Comparison of ENCODE assay signal across 1 cellular context in genomic region chr22:39520054-39520873, GRCh38.
TF ChIP-seq lines count a peak whose summit lies in the region.

TSS of gene ATF4 (plus strand) at chr22:39520562. CDS start at chr22:39521446, 884 bp downstream.

TF ChIP-seq in HepG2, 621 proteins besides CTCF, POLR2A, EP300 and RAD21 (continued from another document and continues in another):
- TF ChIP-seq, protein P1, sequence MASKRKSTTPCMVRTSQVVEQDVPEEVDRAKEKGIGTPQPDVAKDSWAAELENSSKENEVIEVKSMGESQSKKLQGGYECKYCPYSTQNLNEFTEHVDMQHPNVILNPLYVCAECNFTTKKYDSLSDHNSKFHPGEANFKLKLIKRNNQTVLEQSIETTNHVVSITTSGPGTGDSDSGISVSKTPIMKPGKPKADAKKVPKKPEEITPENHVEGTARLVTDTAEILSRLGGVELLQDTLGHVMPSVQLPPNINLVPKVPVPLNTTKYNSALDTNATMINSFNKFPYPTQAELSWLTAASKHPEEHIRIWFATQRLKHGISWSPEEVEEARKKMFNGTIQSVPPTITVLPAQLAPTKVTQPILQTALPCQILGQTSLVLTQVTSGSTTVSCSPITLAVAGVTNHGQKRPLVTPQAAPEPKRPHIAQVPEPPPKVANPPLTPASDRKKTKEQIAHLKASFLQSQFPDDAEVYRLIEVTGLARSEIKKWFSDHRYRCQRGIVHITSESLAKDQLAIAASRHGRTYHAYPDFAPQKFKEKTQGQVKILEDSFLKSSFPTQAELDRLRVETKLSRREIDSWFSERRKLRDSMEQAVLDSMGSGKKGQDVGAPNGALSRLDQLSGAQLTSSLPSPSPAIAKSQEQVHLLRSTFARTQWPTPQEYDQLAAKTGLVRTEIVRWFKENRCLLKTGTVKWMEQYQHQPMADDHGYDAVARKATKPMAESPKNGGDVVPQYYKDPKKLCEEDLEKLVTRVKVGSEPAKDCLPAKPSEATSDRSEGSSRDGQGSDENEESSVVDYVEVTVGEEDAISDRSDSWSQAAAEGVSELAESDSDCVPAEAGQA (IDR thresholded peaks at IDR 0.05; ENCODE audit: low read depth), result peak; percentile 88; the same call in 1 of the 2 replicates
- TF ChIP-seq, protein P1 (CRISPR knock-in tag; IDR thresholded peaks at IDR 0.05; ENCODE audit: borderline replicate concordance), result no peak
- TF ChIP-seq ZNF792 (CRISPR knock-in tag; IDR thresholded peaks at IDR 0.05), result 0 out of 2 replicates have a peak, but pooled peaks have one; percentile 12
- TF ChIP-seq FOSL1 (CRISPR knock-in tag; IDR thresholded peaks at IDR 0.05; ENCODE audit: borderline replicate concordance), result peak; percentile 58; the same call in 1 of the 2 replicates
- peak; percentile 77 for TF ChIP-seq MYC (CRISPR knock-in tag; IDR thresholded peaks at IDR 0.05; ENCODE audit: borderline replicate concordance)
- no peak for TF ChIP-seq LCORL (IDR thresholded peaks at IDR 0.05)
- peak; percentile 32; the same call in 1 of the 2 replicates for TF ChIP-seq LCORL (CRISPR knock-in tag; IDR thresholded peaks at IDR 0.05)
- TF ChIP-seq ESRRA (CRISPR knock-in tag; IDR thresholded peaks at IDR 0.05; ENCODE audit: low read depth), result peak; percentile 65
- TF ChIP-seq SMARCE1 (IDR thresholded peaks at IDR 0.05; ENCODE audit: borderline replicate concordance), result no peak
- TF ChIP-seq THAP11 (CRISPR knock-in tag; IDR thresholded peaks at IDR 0.05), result peak; percentile 88
- no peak for TF ChIP-seq ZNF30 (CRISPR knock-in tag; IDR thresholded peaks at IDR 0.05)
- 0 out of 2 replicates have a peak, but pooled peaks have one; percentile 35 for TF ChIP-seq KMT2B (CRISPR knock-in tag; IDR thresholded peaks at IDR 0.05)
- peak; percentile 100 for TF ChIP-seq PCBP1 (IDR thresholded peaks at IDR 0.05; ENCODE audit: borderline replicate concordance, low read depth, low read length)
- TF ChIP-seq, protein P2, sequence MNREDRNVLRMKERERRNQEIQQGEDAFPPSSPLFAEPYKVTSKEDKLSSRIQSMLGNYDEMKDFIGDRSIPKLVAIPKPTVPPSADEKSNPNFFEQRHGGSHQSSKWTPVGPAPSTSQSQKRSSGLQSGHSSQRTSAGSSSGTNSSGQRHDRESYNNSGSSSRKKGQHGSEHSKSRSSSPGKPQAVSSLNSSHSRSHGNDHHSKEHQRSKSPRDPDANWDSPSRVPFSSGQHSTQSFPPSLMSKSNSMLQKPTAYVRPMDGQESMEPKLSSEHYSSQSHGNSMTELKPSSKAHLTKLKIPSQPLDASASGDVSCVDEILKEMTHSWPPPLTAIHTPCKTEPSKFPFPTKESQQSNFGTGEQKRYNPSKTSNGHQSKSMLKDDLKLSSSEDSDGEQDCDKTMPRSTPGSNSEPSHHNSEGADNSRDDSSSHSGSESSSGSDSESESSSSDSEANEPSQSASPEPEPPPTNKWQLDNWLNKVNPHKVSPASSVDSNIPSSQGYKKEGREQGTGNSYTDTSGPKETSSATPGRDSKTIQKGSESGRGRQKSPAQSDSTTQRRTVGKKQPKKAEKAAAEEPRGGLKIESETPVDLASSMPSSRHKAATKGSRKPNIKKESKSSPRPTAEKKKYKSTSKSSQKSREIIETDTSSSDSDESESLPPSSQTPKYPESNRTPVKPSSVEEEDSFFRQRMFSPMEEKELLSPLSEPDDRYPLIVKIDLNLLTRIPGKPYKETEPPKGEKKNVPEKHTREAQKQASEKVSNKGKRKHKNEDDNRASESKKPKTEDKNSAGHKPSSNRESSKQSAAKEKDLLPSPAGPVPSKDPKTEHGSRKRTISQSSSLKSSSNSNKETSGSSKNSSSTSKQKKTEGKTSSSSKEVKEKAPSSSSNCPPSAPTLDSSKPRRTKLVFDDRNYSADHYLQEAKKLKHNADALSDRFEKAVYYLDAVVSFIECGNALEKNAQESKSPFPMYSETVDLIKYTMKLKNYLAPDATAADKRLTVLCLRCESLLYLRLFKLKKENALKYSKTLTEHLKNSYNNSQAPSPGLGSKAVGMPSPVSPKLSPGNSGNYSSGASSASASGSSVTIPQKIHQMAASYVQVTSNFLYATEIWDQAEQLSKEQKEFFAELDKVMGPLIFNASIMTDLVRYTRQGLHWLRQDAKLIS (CRISPR knock-in tag; IDR thresholded peaks at IDR 0.05), result peak; percentile 89; the same call in 1 of the 2 replicates
- TF ChIP-seq ARID2 (CRISPR knock-in tag; IDR thresholded peaks at IDR 0.05; ENCODE audit: borderline replicate concordance), result no peak; the same call in 1 of the 2 replicates
- TF ChIP-seq FOXA1 (IDR thresholded peaks at IDR 0.05), result no peak
- TF ChIP-seq FOXA1 (CRISPR knock-in tag; IDR thresholded peaks at IDR 0.05), result 0 out of 2 replicates have a peak, but pooled peaks have one; percentile 4
- peak; percentile 84 for TF ChIP-seq HNRNPL (IDR thresholded peaks at IDR 0.05; ENCODE audit: low read depth, low read length)
- peak; percentile 65 for TF ChIP-seq ZNF605 (CRISPR knock-in tag; IDR thresholded peaks at IDR 0.05)
- peak; percentile 59; the same call in 1 of the 2 replicates for TF ChIP-seq ZNF746 (CRISPR knock-in tag; IDR thresholded peaks at IDR 0.05)
- TF ChIP-seq, protein P3, sequence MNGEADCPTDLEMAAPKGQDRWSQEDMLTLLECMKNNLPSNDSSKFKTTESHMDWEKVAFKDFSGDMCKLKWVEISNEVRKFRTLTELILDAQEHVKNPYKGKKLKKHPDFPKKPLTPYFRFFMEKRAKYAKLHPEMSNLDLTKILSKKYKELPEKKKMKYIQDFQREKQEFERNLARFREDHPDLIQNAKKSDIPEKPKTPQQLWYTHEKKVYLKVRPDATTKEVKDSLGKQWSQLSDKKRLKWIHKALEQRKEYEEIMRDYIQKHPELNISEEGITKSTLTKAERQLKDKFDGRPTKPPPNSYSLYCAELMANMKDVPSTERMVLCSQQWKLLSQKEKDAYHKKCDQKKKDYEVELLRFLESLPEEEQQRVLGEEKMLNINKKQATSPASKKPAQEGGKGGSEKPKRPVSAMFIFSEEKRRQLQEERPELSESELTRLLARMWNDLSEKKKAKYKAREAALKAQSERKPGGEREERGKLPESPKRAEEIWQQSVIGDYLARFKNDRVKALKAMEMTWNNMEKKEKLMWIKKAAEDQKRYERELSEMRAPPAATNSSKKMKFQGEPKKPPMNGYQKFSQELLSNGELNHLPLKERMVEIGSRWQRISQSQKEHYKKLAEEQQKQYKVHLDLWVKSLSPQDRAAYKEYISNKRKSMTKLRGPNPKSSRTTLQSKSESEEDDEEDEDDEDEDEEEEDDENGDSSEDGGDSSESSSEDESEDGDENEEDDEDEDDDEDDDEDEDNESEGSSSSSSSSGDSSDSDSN (CRISPR knock-in tag; IDR thresholded peaks at IDR 0.05), result peak; percentile 61; the same call in 1 of the 2 replicates
- peak; percentile 14; the same call in 1 of the 2 replicates for TF ChIP-seq PATZ1 (CRISPR knock-in tag; IDR thresholded peaks at IDR 0.05)
- no peak for TF ChIP-seq ZKSCAN8 (CRISPR knock-in tag; IDR thresholded peaks at IDR 0.05; ENCODE audit: borderline replicate concordance)
- TF ChIP-seq HOXA9 (CRISPR knock-in tag; IDR thresholded peaks at IDR 0.05; ENCODE audit: borderline replicate concordance), result peak; percentile 87; the same call in 1 of the 2 replicates
- TF ChIP-seq, protein P4, sequence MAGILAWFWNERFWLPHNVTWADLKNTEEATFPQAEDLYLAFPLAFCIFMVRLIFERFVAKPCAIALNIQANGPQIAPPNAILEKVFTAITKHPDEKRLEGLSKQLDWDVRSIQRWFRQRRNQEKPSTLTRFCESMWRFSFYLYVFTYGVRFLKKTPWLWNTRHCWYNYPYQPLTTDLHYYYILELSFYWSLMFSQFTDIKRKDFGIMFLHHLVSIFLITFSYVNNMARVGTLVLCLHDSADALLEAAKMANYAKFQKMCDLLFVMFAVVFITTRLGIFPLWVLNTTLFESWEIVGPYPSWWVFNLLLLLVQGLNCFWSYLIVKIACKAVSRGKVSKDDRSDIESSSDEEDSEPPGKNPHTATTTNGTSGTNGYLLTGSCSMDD (CRISPR knock-in tag; IDR thresholded peaks at IDR 0.05), result peak; percentile 62; the same call in 1 of the 2 replicates
- peak; percentile 53; the same call in 1 of the 2 replicates for TF ChIP-seq MXD1 (CRISPR knock-in tag; IDR thresholded peaks at IDR 0.05)
- TF ChIP-seq GATAD1 (CRISPR knock-in tag; IDR thresholded peaks at IDR 0.05), result peak; percentile 81
- peak; percentile 86 for TF ChIP-seq AKNA (CRISPR knock-in tag; IDR thresholded peaks at IDR 0.05; ENCODE audit: borderline replicate concordance)
- TF ChIP-seq TARDBP (CRISPR knock-in tag; IDR thresholded peaks at IDR 0.05), result peak; percentile 36; the same call in 1 of the 2 replicates
- TF ChIP-seq MED8 (CRISPR knock-in tag; IDR thresholded peaks at IDR 0.05; ENCODE audit: insufficient replicate concordance), result peak; percentile 80
- no peak for TF ChIP-seq PITX1 (CRISPR knock-in tag; IDR thresholded peaks at IDR 0.05)
- TF ChIP-seq, protein P5, sequence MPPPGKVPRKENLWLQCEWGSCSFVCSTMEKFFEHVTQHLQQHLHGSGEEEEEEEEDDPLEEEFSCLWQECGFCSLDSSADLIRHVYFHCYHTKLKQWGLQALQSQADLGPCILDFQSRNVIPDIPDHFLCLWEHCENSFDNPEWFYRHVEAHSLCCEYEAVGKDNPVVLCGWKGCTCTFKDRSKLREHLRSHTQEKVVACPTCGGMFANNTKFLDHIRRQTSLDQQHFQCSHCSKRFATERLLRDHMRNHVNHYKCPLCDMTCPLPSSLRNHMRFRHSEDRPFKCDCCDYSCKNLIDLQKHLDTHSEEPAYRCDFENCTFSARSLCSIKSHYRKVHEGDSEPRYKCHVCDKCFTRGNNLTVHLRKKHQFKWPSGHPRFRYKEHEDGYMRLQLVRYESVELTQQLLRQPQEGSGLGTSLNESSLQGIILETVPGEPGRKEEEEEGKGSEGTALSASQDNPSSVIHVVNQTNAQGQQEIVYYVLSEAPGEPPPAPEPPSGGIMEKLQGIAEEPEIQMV (CRISPR knock-in tag; IDR thresholded peaks at IDR 0.05; ENCODE audit: low read depth), result peak; percentile 9
- no peak for TF ChIP-seq PHB2 (IDR thresholded peaks at IDR 0.05; ENCODE audit: partially characterized antibody)
- TF ChIP-seq HOXA5 (CRISPR knock-in tag; IDR thresholded peaks at IDR 0.05), result peak; percentile 94; the same call in 1 of the 2 replicates
- TF ChIP-seq NFYB (CRISPR knock-in tag; IDR thresholded peaks at IDR 0.05), result peak; percentile 96
